ENCODE assay signal across 8 cellular contexts in genomic region chr7:100477871-100478248, GRCh38. TPM values are rescaled to one million over a fixed set of nuclear protein-coding genes. Genes with fewer than 3 reads are reported as not detected.
DNase-seq lines count a peak whose midpoint lies in the region; ATAC-seq and TF ChIP-seq lines count a peak whose summit lies in the region.

No MANE protein-coding gene starts in this region.

- DNase-seq in activated CD4-positive, alpha-beta T cell treated with anti-CD3 and anti-CD28 coated beads for 36 hours: no peak
- DNase-seq in activated CD4-positive, alpha-beta T cell treated with anti-CD3 and anti-CD28 coated beads, Interleukin-2, amount 50 U/mL, for 4 hours: no peak
- peak; percentile 34 for DNase-seq in activated naive CD8-positive, alpha-beta T cell treated with anti-CD3 and anti-CD28 coated beads, Interleukin-2, amount 50 U/mL, for 24 hours
- DNase-seq in kidney epithelial cell (ENCODE audit: low read depth) (no peak), suprapubic skin (ENCODE audit: low spot score in 2 of 2) (no peak), NCI-H1694 treated with DMSO at 0.1 percent for 48 hours (lab: John Stamatoyannopoulos, UW) (no peak), iPS-NIHi11 (ENCODE audit: low spot score) (no peak)

- no peaks in the 10 kb centered on the region for H3K9me3 ChIP-seq in suprapubic skin

- peaks cover 62% of the 10 kb centered on the region for H3K4me1 ChIP-seq in suprapubic skin

- TF ChIP-seq CTCF in kidney epithelial cell (IDR thresholded peaks at IDR 0.05; ENCODE audit: insufficient read depth, low read length, poor library complexity, severe bottlenecking) (no peak), suprapubic skin (IDR thresholded peaks at IDR 0.05) (no peak)

- no peak for ATAC-seq in activated CD4-positive, alpha-beta T cell treated with anti-CD3 and anti-CD28 coated beads for 36 hours
- ATAC-seq in activated naive CD8-positive, alpha-beta T cell treated with anti-CD3 and anti-CD28 coated beads, Interleukin-2, amount 50 U/mL, for 24 hours: no peak
- ATAC-seq in HG02678 (IDR thresholded peaks at IDR 0.05; ENCODE audit: unreplicated experiment): no peak

- H3K27me3 ChIP-seq in kidney epithelial cell (ENCODE audit: control insufficient read depth, insufficient read depth, low read length): no peaks in the 10 kb centered on the region
- H3K27me3 ChIP-seq in suprapubic skin: no peaks in the 10 kb centered on the region

- CTCF ChIA-PET in activated CD4-positive, alpha-beta T cell treated with anti-CD3 and anti-CD28 coated beads for 36 hours (lab: Charles Lee): interaction anchor here (0.6 to 1.9 kb wide), 8 partner anchors 13 to 82 kb away, joined by 3 to 15 read pairs (median 4); no protein-coding TSS in a partner anchor

- 0% methylated on average over 11 of the region's 16 CpGs for WGBS in suprapubic skin

- H3K36me3 Mint-ChIP-seq in activated CD4-positive, alpha-beta T cell treated with anti-CD3 and anti-CD28 coated beads for 36 hours (ENCODE audit: low read depth): peaks cover 38% of the 10 kb centered on the region
- H3K36me3 Mint-ChIP-seq in activated naive CD8-positive, alpha-beta T cell treated with anti-CD3 and anti-CD28 coated beads, Interleukin-2, amount 50 U/mL, for 24 hours (ENCODE audit: low read depth): peaks cover 16% of the 10 kb centered on the region

- no peaks in the 10 kb centered on the region for H3K27me3 Mint-ChIP-seq in activated CD4-positive, alpha-beta T cell treated with anti-CD3 and anti-CD28 coated beads for 36 hours
- no peaks in the 10 kb centered on the region for H3K27me3 Mint-ChIP-seq in activated naive CD8-positive, alpha-beta T cell treated with anti-CD3 and anti-CD28 coated beads, Interleukin-2, amount 50 U/mL, for 24 hours

- intact Hi-C loops in activated CD4-positive, alpha-beta T cell treated with anti-CD3 and anti-CD28 coated beads for 36 hours (cut with DNase I, micrococcal nuclease): loop anchor here (1.0 to 2.0 kb wide), 5 partner anchors 9 to 377 kb away; partner anchors contain the start of genes AP4M1 (in 1 of the 2), GIGYF1 (in 1 of the 2), MCM7 (in 1 of the 2) and MEPCE (in 1 of the 2)

- TF ChIP-seq EP300 in suprapubic skin (IDR thresholded peaks at IDR 0.05): no peak

- H3K27ac Mint-ChIP-seq in activated CD4-positive, alpha-beta T cell treated with anti-CD3 and anti-CD28 coated beads for 36 hours: peak overlapping the region; percentile 94
- H3K27ac Mint-ChIP-seq in activated naive CD8-positive, alpha-beta T cell treated with anti-CD3 and anti-CD28 coated beads, Interleukin-2, amount 50 U/mL, for 24 hours: peak overlapping the region; percentile 77

- peak overlapping the region; percentile 73 for H3K27ac ChIP-seq in suprapubic skin

- TF ChIP-seq POLR2A in suprapubic skin (IDR thresholded peaks at IDR 0.05): no peak

- H3K9me3 Mint-ChIP-seq in activated CD4-positive, alpha-beta T cell treated with anti-CD3 and anti-CD28 coated beads for 36 hours (ENCODE audit: low read depth): no peaks in the 10 kb centered on the region
- H3K9me3 Mint-ChIP-seq in activated naive CD8-positive, alpha-beta T cell treated with anti-CD3 and anti-CD28 coated beads, Interleukin-2, amount 50 U/mL, for 24 hours: no peaks in the 10 kb centered on the region

- H3K4me3 ChIP-seq in kidney epithelial cell (ENCODE audit: low read depth, low read length) (peak overlapping the region; percentile 81), suprapubic skin (peak overlapping the region; percentile 92)

- H3K36me3 ChIP-seq in kidney epithelial cell (ENCODE audit: control insufficient read depth, insufficient read depth, low read length): peaks cover 2% of the 10 kb centered on the region
- H3K36me3 ChIP-seq in suprapubic skin: peaks cover 15% of the 10 kb centered on the region

- H3K4me1 Mint-ChIP-seq in activated CD4-positive, alpha-beta T cell treated with anti-CD3 and anti-CD28 coated beads for 36 hours: peaks cover 50% of the 10 kb centered on the region
- peaks cover 56% of the 10 kb centered on the region for H3K4me1 Mint-ChIP-seq in activated naive CD8-positive, alpha-beta T cell treated with anti-CD3 and anti-CD28 coated beads, Interleukin-2, amount 50 U/mL, for 24 hours

- POLR2A ChIA-PET in activated CD4-positive, alpha-beta T cell treated with anti-CD3 and anti-CD28 coated beads for 36 hours (lab: Charles Lee): no interaction called here

- peak overlapping the region; percentile 92 for H3K4me3 Mint-ChIP-seq in activated CD4-positive, alpha-beta T cell treated with anti-CD3 and anti-CD28 coated beads for 36 hours
- peak overlapping the region; percentile 89 for H3K4me3 Mint-ChIP-seq in activated naive CD8-positive, alpha-beta T cell treated with anti-CD3 and anti-CD28 coated beads, Interleukin-2, amount 50 U/mL, for 24 hours

RNA-seq across cellular contexts. Expression of gene TSC22D4, which starts 1.2 kb away (rescaled TPM):
- total RNA-seq in activated CD4-positive, alpha-beta T cell treated with anti-CD3 and anti-CD28 coated beads for 36 hours: 10 to 100 TPM; 78.5 to 85.7 TPM
- 41.6 and 45.3 TPM in 2 replicates for total RNA-seq in kidney epithelial cell
- total RNA-seq in suprapubic skin: 10 to 100 TPM; 52.7 to 67.2 (median 57.3) TPM

RNA-seq across cellular contexts. Expression of gene NYAP1, which starts 5.9 kb away (rescaled TPM):
- total RNA-seq in activated CD4-positive, alpha-beta T cell treated with anti-CD3 and anti-CD28 coated beads for 36 hours: under 1 TPM; 0.21 to 0.56 TPM
- 0.14 and 0.46 TPM in 2 replicates for total RNA-seq in kidney epithelial cell
- total RNA-seq in suprapubic skin: 1 to 10 TPM in 1 of 4 donors, under 1 TPM in 3; 0.51 to 1.1 (median 0.67) TPM

RNA-seq across cellular contexts. Expression of gene SPACDR, which starts 13.8 kb away (rescaled TPM):
- 1 to 10 TPM; 3.5 to 4.2 TPM for total RNA-seq in activated CD4-positive, alpha-beta T cell treated with anti-CD3 and anti-CD28 coated beads for 36 hours
- total RNA-seq in kidney epithelial cell (not detected in 2 replicates), suprapubic skin (under 1 TPM in 1 of 4 donors, not detected in 3; 0.53 TPM)

RNA-seq across cellular contexts. Expression of gene PPP1R35, which starts 41.6 kb away (rescaled TPM):
- total RNA-seq in activated CD4-positive, alpha-beta T cell treated with anti-CD3 and anti-CD28 coated beads for 36 hours: 10 to 100 TPM; 48.7 to 60.3 TPM
- total RNA-seq in kidney epithelial cell: 28.0 and 39.8 TPM in 2 replicates
- 10 to 100 TPM; 18.2 to 35.6 (median 27.0) TPM for total RNA-seq in suprapubic skin

RNA-seq across cellular contexts. Expression of gene MEPCE, which starts 48.2 kb away (rescaled TPM):
- total RNA-seq in activated CD4-positive, alpha-beta T cell treated with anti-CD3 and anti-CD28 coated beads for 36 hours: 10 to 100 TPM; 44.4 to 45.9 TPM
- total RNA-seq in kidney epithelial cell (29.7 and 30.0 TPM in 2 replicates), suprapubic skin (10 to 100 TPM; 38.5 to 50.4 (median 39.6) TPM)
